Comparison of ENCODE assay signal across 10 cellular contexts in genomic region chr12:89514751-89515150, GRCh38. TPM values are rescaled to one million over a fixed set of nuclear protein-coding genes. Genes with fewer than 3 reads are reported as not detected.
DNase-seq lines count a peak whose midpoint lies in the region; ATAC-seq and TF ChIP-seq lines count a peak whose summit lies in the region.
"Had no signal": no experiment of that assay in that cellular context is flagged by ENCODE, and none has a peak within 500 bp of the region (broad histone marks: within the 10 kb centered on the region; RNA-seq: fewer than 3 reads in every experiment).

No MANE protein-coding gene starts in this region.

- DNase-seq in CD1c-positive myeloid dendritic cell (ENCODE audit: extremely low spot score) (peak; percentile 21), endothelial cell (ENCODE audit: low spot score) (no peak), glutamatergic neuron (no peak), NCI-H510A (lab: John Stamatoyannopoulos, UW) (no peak), cerebellar nuclear complex (lab: John Stamatoyannopoulos, UW) (no peak)
- DNase-seq: GF-D8, left ventricle myocardium inferior had no signal

- H3K4me3 Mint-ChIP-seq in endothelial cell (ENCODE audit: unreplicated experiment) (no peak overlapping the region), glutamatergic neuron (ENCODE audit: unreplicated experiment) (no peak overlapping the region)

- H3K27ac Mint-ChIP-seq in endothelial cell (ENCODE audit: unreplicated experiment), result no peak overlapping the region
- no peak overlapping the region for H3K27ac Mint-ChIP-seq in glutamatergic neuron (ENCODE audit: unreplicated experiment)

- ATAC-seq in GM19328 (IDR thresholded peaks at IDR 0.05; ENCODE audit: unreplicated experiment) (peak; percentile 48), HG02852 (IDR thresholded peaks at IDR 0.05; ENCODE audit: unreplicated experiment) (peak; percentile 73), HG03575 (IDR thresholded peaks at IDR 0.05; ENCODE audit: extremely low read depth, insufficient number of reproducible peaks, low FRiP score, unreplicated experiment) (peak; percentile 70)

- peaks cover 7% of the 10 kb centered on the region for H3K4me1 Mint-ChIP-seq in endothelial cell (ENCODE audit: unreplicated experiment)
- no peaks in the 10 kb centered on the region for H3K4me1 Mint-ChIP-seq in glutamatergic neuron (ENCODE audit: low read depth, unreplicated experiment)

- H3K27me3 Mint-ChIP-seq in endothelial cell (ENCODE audit: unreplicated experiment), result no peaks in the 10 kb centered on the region
- H3K27me3 Mint-ChIP-seq in glutamatergic neuron (ENCODE audit: unreplicated experiment), result no peaks in the 10 kb centered on the region

- no peaks in the 10 kb centered on the region for H3K9me3 Mint-ChIP-seq in endothelial cell (ENCODE audit: unreplicated experiment)
- H3K9me3 Mint-ChIP-seq in glutamatergic neuron (ENCODE audit: unreplicated experiment), result no peaks in the 10 kb centered on the region

- TF ChIP-seq CTCF in endothelial cell (IDR thresholded peaks at IDR 0.05; ENCODE audit: unreplicated experiment), result no peak
- TF ChIP-seq CTCF in glutamatergic neuron (IDR thresholded peaks at IDR 0.05; ENCODE audit: partially characterized antibody, unreplicated experiment), result no peak

- no peaks in the 10 kb centered on the region for H3K36me3 Mint-ChIP-seq in endothelial cell (ENCODE audit: low read depth, unreplicated experiment)
- H3K36me3 Mint-ChIP-seq in glutamatergic neuron (ENCODE audit: unreplicated experiment), result no peaks in the 10 kb centered on the region

RNA-seq across cellular contexts. Expression of gene GALNT4, which starts 9.8 kb away (rescaled TPM):
- total RNA-seq in endothelial cell (ENCODE audit: unreplicated experiment) (5.7 TPM), glutamatergic neuron (ENCODE audit: unreplicated experiment) (0.98 TPM)

RNA-seq across cellular contexts. Expression of gene POC1B, which starts 11.1 kb away (rescaled TPM):
- total RNA-seq in endothelial cell (ENCODE audit: unreplicated experiment), result 22.7 TPM
- 5.7 TPM for total RNA-seq in glutamatergic neuron (ENCODE audit: unreplicated experiment)
